20 cellular contexts compared by ENCODE assay signal in genomic region chr13:32733685-32734084, GRCh38.
"Had no signal": no experiment of that assay in that cellular context is flagged by ENCODE, and none has a peak within 500 bp of the region (broad histone marks: within the 10 kb centered on the region; RNA-seq: fewer than 3 reads in every experiment).

No MANE protein-coding gene starts in this region.

- H3K4me3 Mint-ChIP-seq: activated naive CD4-positive, alpha-beta T cell treated with anti-CD3 and anti-CD28 coated beads for 36 hours; activated naive CD8-positive, alpha-beta T cell treated with anti-CD3 and anti-CD28 coated beads, Interleukin-2, amount 10 ng/mL, durations not matched to agents 7 days and 5 days; dendritic cell treated with granulocyte-macrophage colony-stimulating factor and Interleukin-4, amounts not matched to agents 40 ng/mL and 50 ng/mL, for 4 days; naive thymus-derived CD8-positive, alpha-beta T cell had no signal

- ATAC-seq: gastroesophageal sphincter; left colon; naive thymus-derived CD8-positive, alpha-beta T cell; upper lobe of right lung had no signal

- H3K27me3 Mint-ChIP-seq: activated naive CD8-positive, alpha-beta T cell treated with anti-CD3 and anti-CD28 coated beads, Interleukin-2, amount 10 ng/mL, durations not matched to agents 7 days and 5 days; dendritic cell treated with granulocyte-macrophage colony-stimulating factor and Interleukin-4, amounts not matched to agents 40 ng/mL and 50 ng/mL, for 4 days; naive thymus-derived CD8-positive, alpha-beta T cell had no signal

- H3K36me3 ChIP-seq: esophagus muscularis mucosa, gastroesophageal sphincter, prostate gland, upper lobe of right lung had no signal

- H3K9me3 Mint-ChIP-seq: dendritic cell treated with granulocyte-macrophage colony-stimulating factor and Interleukin-4, amounts not matched to agents 40 ng/mL and 50 ng/mL, for 4 days had no signal

- H3K27ac ChIP-seq: esophagus muscularis mucosa, gastroesophageal sphincter, prostate gland, upper lobe of right lung had no signal

- H3K9me3 ChIP-seq: esophagus muscularis mucosa, gastroesophageal sphincter, prostate gland, upper lobe of right lung had no signal

- H3K27me3 ChIP-seq: esophagus muscularis mucosa, gastroesophageal sphincter, upper lobe of right lung had no signal

- H3K4me3 ChIP-seq: esophagus muscularis mucosa, gastroesophageal sphincter, lung, prostate gland, upper lobe of right lung had no signal

- H3K27ac Mint-ChIP-seq: activated naive CD4-positive, alpha-beta T cell treated with anti-CD3 and anti-CD28 coated beads for 36 hours; activated naive CD8-positive, alpha-beta T cell treated with anti-CD3 and anti-CD28 coated beads, Interleukin-2, amount 10 ng/mL, durations not matched to agents 7 days and 5 days; dendritic cell treated with granulocyte-macrophage colony-stimulating factor and Interleukin-4, amounts not matched to agents 40 ng/mL and 50 ng/mL, for 4 days had no signal

- DNase-seq: activated CD8-positive, alpha-beta memory T cell treated with anti-CD3 and anti-CD28 coated beads, Interleukin-2, amount 50 U/mL, for 48 hours; activated effector memory CD4-positive, alpha-beta T cell treated with Interleukin-2 at 50 U/mL for 16 hours; activated naive CD8-positive, alpha-beta T cell treated with anti-CD3 and anti-CD28 coated beads, Interleukin-2, amount 10 ng/mL, durations not matched to agents 7 days and 5 days; activated T-cell treated with anti-CD3 and anti-CD28 coated beads, Interleukin-2, amount 50 U/mL, for 48 hours; amniotic stem cell; effector CD8-positive, alpha-beta T cell; head of caudate nucleus; left colon; naive thymus-derived CD8-positive, alpha-beta T cell; stimulated activated CD4-positive, alpha-beta T cell treated with anti-CD3 and anti-CD28 coated beads, Interleukin-4, amount 100 ng/mL, for 24 hours; stimulated activated naive CD4-positive, alpha-beta T cell treated with Interleukin-2 at 50 U/mL for 16 hours; T-helper 1 cell; T-helper 9 cell; upper lobe of right lung had no signal
